In the genomic region with DNA sequence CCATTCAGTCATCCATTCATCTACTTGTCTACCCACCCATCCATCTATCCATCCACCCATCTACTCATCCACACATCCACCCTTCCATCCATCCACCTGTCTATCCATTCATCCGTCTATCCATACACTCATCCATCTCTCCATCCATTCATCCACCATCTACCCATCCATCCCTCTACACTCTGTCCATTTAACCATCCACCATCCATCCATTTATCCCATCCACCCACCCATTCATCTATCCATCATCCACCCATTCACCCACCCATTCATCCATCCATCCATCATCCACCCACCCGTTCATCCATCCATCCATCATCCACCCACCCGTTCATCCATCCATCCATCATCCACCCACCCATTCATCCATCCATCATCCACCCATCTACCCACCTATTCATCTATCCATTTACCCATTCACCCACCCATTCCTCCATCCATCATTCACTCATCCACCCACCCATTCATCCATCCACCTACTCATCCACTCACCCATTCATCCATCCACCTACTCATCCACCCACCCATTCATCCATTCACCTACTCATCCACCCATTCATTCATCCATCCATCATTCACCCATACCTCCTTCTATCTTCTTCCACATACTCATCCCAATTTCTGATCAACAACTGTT, we compare ENCODE assay signal across 24 cellular contexts.
"Had no signal": no experiment of that assay in that cellular context is flagged by ENCODE, and none has a peak within 500 bp of the region (broad histone marks: within the 10 kb centered on the region; RNA-seq: fewer than 3 reads in every experiment).

No MANE protein-coding gene starts in this region.

- H3K4me2 ChIP-seq: neural progenitor cell had no signal

- H3K79me2 ChIP-seq: parathyroid adenoma had no signal

- H3K9me3 ChIP-seq: right lobe of liver, thyroid gland, uterus had no signal

- H3K4me3 ChIP-seq: neural progenitor cell, ovary, psoas muscle, right lobe of liver, sigmoid colon, stomach, thoracic aorta, thyroid gland, tibial nerve, upper lobe of left lung, uterus had no signal

- DNase-seq: natural killer cell; occipital lobe; ovary; psoas muscle; right cardiac atrium; right lobe of liver; sigmoid colon; small intestine; stimulated activated CD4-positive, alpha-beta T cell treated with anti-CD3 and anti-CD28 coated beads, Interleukin-15, amount 100 ng/mL, for 24 hours; stimulated activated CD4-positive, alpha-beta T cell treated with anti-CD3 and anti-CD28 coated beads, Interleukin-2, amount 100 ng/mL, for 24 hours; stimulated activated CD4-positive, alpha-beta T cell treated with anti-CD3 and anti-CD28 coated beads, Interleukin-2, amount 100 ng/mL, for 48 hours; stimulated activated CD4-positive, alpha-beta T cell treated with anti-CD3 and anti-CD28 coated beads, Interleukin-4, amount 100 ng/mL, for 24 hours; stimulated activated naive B cell treated with anti-CD40 and anti-IgM and Interleukin-4, amounts not matched to agents 10 μg/mL and 1 μg/mL and 100 μg/mL, for 72 hours; stimulated activated naive CD4-positive, alpha-beta T cell treated with Interleukin-2 at 50 U/mL for 16 hours; stomach; thyroid gland; trophoblast cell; upper lobe of left lung; uterus had no signal

- H3K27ac ChIP-seq: neural progenitor cell, ovary, parathyroid adenoma, psoas muscle, right lobe of liver, sigmoid colon, stomach, thoracic aorta, thyroid gland, tibial nerve, upper lobe of left lung, uterus had no signal

- H3K36me3 ChIP-seq: neural progenitor cell, ovary, right lobe of liver, sigmoid colon, stomach, thoracic aorta, thyroid gland, tibial nerve, upper lobe of left lung, uterus had no signal

- H2AFZ ChIP-seq: neural progenitor cell, parathyroid adenoma had no signal

- H3K9ac ChIP-seq: neural progenitor cell, parathyroid adenoma had no signal

- ATAC-seq: natural killer cell; psoas muscle; right cardiac atrium; stimulated activated effector memory CD8-positive, alpha-beta T cell treated with anti-CD3 and anti-CD28 coated beads, Interleukin-12 subunit alpha, Interleukin-12 subunit beta, amount 100 ng/mL, for 72 hours; stimulated activated naive B cell treated with anti-CD40 and anti-IgM and Interleukin-4, amounts not matched to agents 10 μg/mL and 1 μg/mL and 100 μg/mL, for 72 hours had no signal

- H3K4me1 ChIP-seq: neural progenitor cell, parathyroid adenoma, psoas muscle, right lobe of liver, sigmoid colon, stomach, thyroid gland, tibial nerve, upper lobe of left lung, uterus had no signal

- FAIRE-seq: small intestine had no signal

- H3K27me3 ChIP-seq: ovary, right lobe of liver, thyroid gland, tibial nerve, upper lobe of left lung, uterus had no signal
